ENCODE assay signal across 13 cellular contexts in genomic region chr1:25080294-25081209, GRCh38.
DNase-seq lines count a peak whose midpoint lies in the region; ATAC-seq, FAIRE-seq and TF ChIP-seq lines count a peak whose summit lies in the region.
"Had no signal": no experiment of that assay in that cellular context is flagged by ENCODE, and none has a peak within 500 bp of the region (broad histone marks: within the 10 kb centered on the region; RNA-seq: fewer than 3 reads in every experiment).

No MANE protein-coding gene starts in this region.

- POLR2A ChIA-PET in SK-N-SH (lab: Yijun Ruan, JAX), result no interaction called here
- POLR2A ChIA-PET in H1 (lab: Charles Lee; ENCODE audit: partially characterized antibody), result no interaction called here

- WGBS in SK-N-SH (ENCODE audit: low lambda C conversion rate), result 53% methylated on average over 7 of the region's 8 CpGs
- WGBS in H1 (ENCODE audit: extremely low coverage in 1 of 2, insufficient coverage in 1 of 2, insufficient read length in 1 of 2, insufficient replicate concordance in 2 of 2, low coverage in 1 of 2, low lambda C conversion rate in 2 of 2, missing lambda C conversion rate in 1 of 2), 2 experiments, result 79% methylated on average over 8 of the region's 8 CpGs; no CpG with 5 or more reads in 1 of the 2 experiments
- WGBS in sigmoid colon, 2 donors, result 77 to 78% methylated on average over 8 of the region's 8 CpGs

- intact Hi-C loops in sigmoid colon (cut with DNase I), result no loop called here
- intact Hi-C loops in tibial artery (cut with DNase I; ENCODE audit: low total_unique reads), result no loop called here
- intact Hi-C loops in activated T-helper 1 cell treated with anti-CD3 and anti-CD28 coated beads, Interleukin-12 subunit alpha, Interleukin-12 subunit beta, Interleukin-2, Interleukin-4 antibody, amounts not matched to agents 30 ng/mL and 10 ng/mL and 1 ng/mL, durations not matched to agents 14 hours and 24 hours and 36 hours (cut with micrococcal nuclease), result no loop called here

- H3K4me2 ChIP-seq in SK-N-SH (no peak overlapping the region), H1 (ENCODE audit: insufficient read depth in 1 of 2, low read depth in 2 of 2, low read length in 2 of 2) (no peak overlapping the region)

- H3K27me3 ChIP-seq in SK-N-SH (ENCODE audit: insufficient read depth) (peaks cover 6% of the 10 kb centered on the region; the same call in 1 of the 2 replicates), H1 (replicated peaks in 1 of 4; ENCODE audit: control insufficient read depth in 3 of 4, extremely low read depth in 1 of 4, insufficient read depth in 3 of 4, low read length in 3 of 4) (no peaks in the 10 kb centered on the region), sigmoid colon (no peaks in the 10 kb centered on the region), tibial artery (peaks cover 0 to 13% of the 10 kb centered on the region in 2 donors)
- H3K27me3 ChIP-seq: ovary had no signal

- H3K27me3 Mint-ChIP-seq in activated T-helper 1 cell treated with anti-CD3 and anti-CD28 coated beads, Interleukin-12 subunit alpha, Interleukin-12 subunit beta, Interleukin-2, Interleukin-4 antibody, amounts not matched to agents 30 ng/mL and 10 ng/mL and 1 ng/mL, durations not matched to agents 14 hours and 24 hours and 36 hours (ENCODE audit: insufficient read depth), result peaks cover 18% of the 10 kb centered on the region
- H3K27me3 Mint-ChIP-seq: activated naive CD8-positive, alpha-beta T cell treated with anti-CD3 and anti-CD28 coated beads, Interleukin-2, amount 50 U/mL, for 24 hours had no signal

- no peak overlapping the region for H3K9ac ChIP-seq in SK-N-SH
- H3K9ac ChIP-seq in H1 (replicated peaks in 1 of 4; ENCODE audit: extremely low read depth in 1 of 4, low read depth in 3 of 4, low read length in 3 of 4), result no peak overlapping the region

- no peak overlapping the region for H3K4me3 Mint-ChIP-seq in activated T-helper 1 cell treated with anti-CD3 and anti-CD28 coated beads, Interleukin-12 subunit alpha, Interleukin-12 subunit beta, Interleukin-2, Interleukin-4 antibody, amounts not matched to agents 30 ng/mL and 10 ng/mL and 1 ng/mL, durations not matched to agents 14 hours and 24 hours and 36 hours
- H3K4me3 Mint-ChIP-seq: activated naive CD8-positive, alpha-beta T cell treated with anti-CD3 and anti-CD28 coated beads, Interleukin-2, amount 50 U/mL, for 24 hours; T-helper 1 cell treated with Interleukin-12 subunit alpha and Interleukin-12 subunit beta and Interleukin-4 antibody, amounts not matched to agents 30 μg/mL and 1 μg/mL, for 36 hours had no signal

- TF ChIP-seq CTCF in SK-N-SH (IDR thresholded peaks at IDR 0.05) (no peak), H1 (IDR thresholded peaks at IDR 0.05; ENCODE audit: control extremely low read depth in 1 of 3, insufficient read depth in 1 of 3, low read depth in 1 of 3, low read length in 3 of 3) (no peak), sigmoid colon (IDR thresholded peaks at IDR 0.05) (no peak), tibial artery (IDR thresholded peaks at IDR 0.05) (no peak), GM10266 (IDR thresholded peaks at IDR 0.05; ENCODE audit: control insufficient read depth, insufficient read depth, low read depth, missing control alignments) (no peak)

- TF ChIP-seq POLR2A in H1 (IDR thresholded peaks at IDR 0.05; ENCODE audit: control extremely low read depth in 1 of 2, low read depth in 2 of 2, low read length in 2 of 2), result no peak
- no peak for TF ChIP-seq POLR2A in sigmoid colon (IDR thresholded peaks at IDR 0.05)

- DNase-seq in SK-N-SH (no peak), NOMO-1 (lab: John Stamatoyannopoulos, UW; ENCODE audit: unreplicated experiment in 2 of 2) (peak; percentile 39 to 61), H1 (ENCODE audit: low read depth in 1 of 2, low spot score in 2 of 2) (no peak), sigmoid colon (peak; percentile 36), tibial artery (no peak), GM10266 (ENCODE audit: extremely low spot score) (no peak)
- no peak for DNase-seq in activated T-helper 1 cell treated with anti-CD3 and anti-CD28 coated beads, Interleukin-12 subunit alpha, Interleukin-12 subunit beta, Interleukin-2, Interleukin-4 antibody, amounts not matched to agents 30 ng/mL and 10 ng/mL and 1 ng/mL, durations not matched to agents 14 hours and 24 hours and 36 hours (ENCODE audit: low spot score)
- DNase-seq: activated naive CD8-positive, alpha-beta T cell treated with anti-CD3 and anti-CD28 coated beads, Interleukin-2, amount 50 U/mL, for 24 hours; NCI-H510A; ovary; stimulated activated CD4-positive, alpha-beta T cell treated with anti-CD3 and anti-CD28 coated beads, Interleukin-2, amount 100 ng/mL, for 48 hours had no signal

- no peak overlapping the region for H3K4ac ChIP-seq in H1 (replicated peaks; ENCODE audit: insufficient read length, low read depth, low read length)

- no peak overlapping the region for H2AK5ac ChIP-seq in H1 (ENCODE audit: low read depth, low read length)

- no peaks in the 10 kb centered on the region for H3K79me1 ChIP-seq in H1 (ENCODE audit: low read depth, low read length)

- no peak for ATAC-seq in SK-N-SH treated with all-trans-retinoic acid at 6 μM for 48 hours
- ATAC-seq: activated naive CD8-positive, alpha-beta T cell treated with anti-CD3 and anti-CD28 coated beads, Interleukin-2, amount 50 U/mL, for 24 hours had no signal

- H3K23ac ChIP-seq in H1 (ENCODE audit: insufficient read length), result no peak overlapping the region

- H4K20me1 ChIP-seq in SK-N-SH (ENCODE audit: insufficient read depth), result no peaks in the 10 kb centered on the region
- no peaks in the 10 kb centered on the region for H4K20me1 ChIP-seq in H1 (replicated peaks in 1 of 2; ENCODE audit: control insufficient read depth in 1 of 2, insufficient read depth in 2 of 2, low read length in 2 of 2)

- H2BK15ac ChIP-seq in H1 (ENCODE audit: low read length), result no peak overlapping the region; the same call in 1 of the 2 replicates

- H3K4me3 ChIP-seq in SK-N-SH (ENCODE audit: low read depth in 2 of 2, low read length in 1 of 2) (no peak overlapping the region), H1 (ENCODE audit: extremely low read depth in 1 of 4, insufficient read depth in 2 of 4, low read depth in 3 of 4, low read length in 4 of 4) (no peak overlapping the region), sigmoid colon (no peak overlapping the region), tibial artery (no peak overlapping the region)
- H3K4me3 ChIP-seq: ovary had no signal

- H3K18ac ChIP-seq in H1 (ENCODE audit: extremely low read depth, low read length), result no peak overlapping the region; the same call in 1 of the 2 replicates

- no peak overlapping the region for H3K27ac Mint-ChIP-seq in activated T-helper 1 cell treated with anti-CD3 and anti-CD28 coated beads, Interleukin-12 subunit alpha, Interleukin-12 subunit beta, Interleukin-2, Interleukin-4 antibody, amounts not matched to agents 30 ng/mL and 10 ng/mL and 1 ng/mL, durations not matched to agents 14 hours and 24 hours and 36 hours
- H3K27ac Mint-ChIP-seq: activated naive CD8-positive, alpha-beta T cell treated with anti-CD3 and anti-CD28 coated beads, Interleukin-2, amount 50 U/mL, for 24 hours; T-helper 1 cell treated with Interleukin-12 subunit alpha and Interleukin-12 subunit beta and Interleukin-4 antibody, amounts not matched to agents 30 μg/mL and 1 μg/mL, for 36 hours had no signal

- H3K79me2 ChIP-seq in SK-N-SH (ENCODE audit: insufficient read depth) (no peaks in the 10 kb centered on the region), H1 (ENCODE audit: control insufficient read depth in 1 of 2, insufficient read depth in 2 of 2, low read length in 2 of 2) (no peaks in the 10 kb centered on the region)

- H3K23me2 ChIP-seq in H1 (ENCODE audit: low read depth, low read length), result no peaks in the 10 kb centered on the region

- peaks cover 14% of the 10 kb centered on the region for H3K9me3 Mint-ChIP-seq in activated T-helper 1 cell treated with anti-CD3 and anti-CD28 coated beads, Interleukin-12 subunit alpha, Interleukin-12 subunit beta, Interleukin-2, Interleukin-4 antibody, amounts not matched to agents 30 ng/mL and 10 ng/mL and 1 ng/mL, durations not matched to agents 14 hours and 24 hours and 36 hours

- CTCF ChIA-PET in SK-N-SH (lab: Yijun Ruan, JAX), result interaction anchor here (0.6 to 2.2 kb wide), 5 partner anchors 9 to 148 kb away, joined by 3 to 9 read pairs (median 4); no protein-coding TSS in a partner anchor
- CTCF ChIA-PET in H1 (lab: Charles Lee; ENCODE audit: partially characterized antibody), result interaction anchor here (0.9 to 3.0 kb wide), 12 partner anchors 8 to 148 kb away, joined by 3 to 9 read pairs (median 4); no protein-coding TSS in a partner anchor

- H3K9me2 ChIP-seq in SK-N-SH, result no peaks in the 10 kb centered on the region

- H3K36me3 ChIP-seq in SK-N-SH (replicated peaks in 1 of 2; ENCODE audit: control insufficient read depth in 1 of 2, insufficient read depth in 2 of 2, low read length in 1 of 2), result no peaks in the 10 kb centered on the region
- H3K36me3 ChIP-seq in H1 (ENCODE audit: control insufficient read depth in 2 of 4, insufficient read depth in 4 of 4, low read length in 3 of 4), result no peaks in the 10 kb centered on the region
- H3K36me3 ChIP-seq in sigmoid colon, result no peaks in the 10 kb centered on the region
- no peaks in the 10 kb centered on the region for H3K36me3 ChIP-seq in tibial artery
- H3K36me3 ChIP-seq: ovary had no signal

- no peak overlapping the region for H2BK20ac ChIP-seq in H1 (ENCODE audit: low read length)

- TF ChIP-seq EP300 in SK-N-SH (IDR thresholded peaks at IDR 0.05; ENCODE audit: borderline replicate concordance in 1 of 2, low read depth in 1 of 2, low read length in 1 of 2) (no peak), H1 (IDR thresholded peaks at IDR 0.05; ENCODE audit: borderline replicate concordance in 1 of 2, low read depth in 2 of 2, low read length in 2 of 2) (no peak), sigmoid colon (IDR thresholded peaks at IDR 0.05) (no peak)

- H3K27ac ChIP-seq in SK-N-SH (ENCODE audit: low read depth in 2 of 2, low read length in 1 of 2) (no peak overlapping the region; a peak in 1 of 4 replicates), H1 (ENCODE audit: low read depth, low read length) (no peak overlapping the region), sigmoid colon (no peak overlapping the region), tibial artery (no peak overlapping the region)
- H3K27ac ChIP-seq: ovary had no signal

- FAIRE-seq in H1 (lab: Jason Lieb, UNC), result no peak

- H2AFZ ChIP-seq in SK-N-SH (ENCODE audit: low read depth) (no peak overlapping the region), H1 (ENCODE audit: low read length) (peak overlapping the region; percentile 94)

- no peak overlapping the region for H4K5ac ChIP-seq in H1 (ENCODE audit: insufficient read length, low read depth, low read length)

- H3K9me3 ChIP-seq in SK-N-SH (no peaks in the 10 kb centered on the region), H1 (ENCODE audit: insufficient read depth in 2 of 2, low read depth in 1 of 2, low read length in 1 of 2) (0 out of 4 replicates have a peak, but pooled peaks cover 0 to 5% of the 10 kb centered on the region in 2 experiments), sigmoid colon (peaks cover 0 to 14% (median 3%) of the 10 kb centered on the region in 4 donors), tibial artery (peaks cover 0 to 9% (median 0%) of the 10 kb centered on the region in 3 donors)

- H3K14ac ChIP-seq in H1 (ENCODE audit: insufficient read length), result no peak overlapping the region

- peaks cover 6% of the 10 kb centered on the region for H3K36me3 Mint-ChIP-seq in activated T-helper 1 cell treated with anti-CD3 and anti-CD28 coated beads, Interleukin-12 subunit alpha, Interleukin-12 subunit beta, Interleukin-2, Interleukin-4 antibody, amounts not matched to agents 30 ng/mL and 10 ng/mL and 1 ng/mL, durations not matched to agents 14 hours and 24 hours and 36 hours (ENCODE audit: low read depth)

- no peak overlapping the region for H4K8ac ChIP-seq in H1 (ENCODE audit: extremely low read depth, insufficient read depth, low read length)

- H2BK120ac ChIP-seq in H1 (replicated peaks; ENCODE audit: low read depth, low read length), result no peak overlapping the region

- no peak overlapping the region for H3K56ac ChIP-seq in H1 (replicated peaks; ENCODE audit: insufficient read length, low read depth, low read length)

- H3K4me1 Mint-ChIP-seq in activated T-helper 1 cell treated with anti-CD3 and anti-CD28 coated beads, Interleukin-12 subunit alpha, Interleukin-12 subunit beta, Interleukin-2, Interleukin-4 antibody, amounts not matched to agents 30 ng/mL and 10 ng/mL and 1 ng/mL, durations not matched to agents 14 hours and 24 hours and 36 hours (ENCODE audit: low read depth), result no peaks in the 10 kb centered on the region

- H3K4me1 ChIP-seq in SK-N-SH (ENCODE audit: control insufficient read depth in 1 of 2, insufficient read depth in 2 of 2, low read depth in 1 of 2, low read length in 1 of 2), result peaks cover 0 to 13% of the 10 kb centered on the region in 2 experiments; a peak in 1 of 4 replicates
- no peaks in the 10 kb centered on the region for H3K4me1 ChIP-seq in H1 (replicated peaks in 1 of 4; ENCODE audit: control insufficient read depth in 3 of 4, insufficient read depth in 4 of 4, low read length in 3 of 4)
- H3K4me1 ChIP-seq in sigmoid colon, result no peaks in the 10 kb centered on the region
- no peaks in the 10 kb centered on the region for H3K4me1 ChIP-seq in tibial artery

- H2BK5ac ChIP-seq in H1 (ENCODE audit: low read depth, low read length), result no peak overlapping the region

- H2BK12ac ChIP-seq in H1 (ENCODE audit: low read depth, low read length), result no peak overlapping the region

- TF ChIP-seq RAD21 in SK-N-SH (IDR thresholded peaks at IDR 0.05; ENCODE audit: low read length), result no peak
- no peak for TF ChIP-seq RAD21 in H1 (IDR thresholded peaks at IDR 0.05 in 1 of 2, conservative IDR thresholded peaks at IDR 0.05 in 1 of 2; ENCODE audit: low read depth in 2 of 2, low read length in 2 of 2)

- no peak overlapping the region for H4K91ac ChIP-seq in H1 (replicated peaks; ENCODE audit: insufficient read length, low read length)

- no peaks in the 10 kb centered on the region for H3F3A ChIP-seq in SK-N-SH (replicated peaks; ENCODE audit: insufficient read depth)

Comparison
In these comparisons a context has a peak if more than half of its experiments do, and no peak if none do; other contexts are left out.
1. DNase-seq: peak in NOMO-1 (2 of 2) and sigmoid colon (single experiment); none in SK-N-SH (single experiment), H1 (0 of 2), tibial artery (0 of 2), GM10266 (single experiment) and activated T-helper 1 cell treated with anti-CD3 and anti-CD28 coated beads, Interleukin-12 subunit alpha, Interleukin-12 subunit beta, Interleukin-2, Interleukin-4 antibody, amounts not matched to agents 30 ng/mL and 10 ng/mL and 1 ng/mL, durations not matched to agents 14 hours and 24 hours and 36 hours (single experiment).
2. Of the 17 proteins assayed by ChIP-seq in both H1 and SK-N-SH: peak only in H1: MAX; only in SK-N-SH: none; in both: none; in neither: 16.